ENCODE assay signal across 13 cellular contexts in genomic region chr16:15506441-15506840, GRCh38.
A peak's percentile ranks its signal among the peaks of the same experiment; 100 is the strongest.
DNase-seq lines count a peak whose midpoint lies in the region; ATAC-seq and TF ChIP-seq lines count a peak whose summit lies in the region.
"Had no signal": no experiment of that assay in that cellular context is flagged by ENCODE, and none has a peak within 500 bp of the region (broad histone marks: within the 10 kb centered on the region; RNA-seq: fewer than 3 reads in every experiment).

No MANE protein-coding gene starts in this region.

- TF ChIP-seq RAD21 in IMR-90 (IDR thresholded peaks at IDR 0.05; ENCODE audit: low read length), result no peak

- H3K9ac ChIP-seq in BLaER1, result no peak overlapping the region
- no peak overlapping the region for H3K9ac ChIP-seq in IMR-90 (ENCODE audit: low read depth, low read length)

- H3K14ac ChIP-seq in IMR-90 (replicated peaks; ENCODE audit: low read depth, low read length), result no peak overlapping the region

- no peak overlapping the region for H2BK15ac ChIP-seq in IMR-90 (ENCODE audit: low read depth, low read length)

- in situ Hi-C loops in IMR-90 (cut with MboI; ENCODE audit: low sequenced_read_pairs), result loop anchor here (10.0 kb wide), 1 partner anchor 72 kb away; the partner anchor contains the start of gene BMERB1

- no CpG with 5 or more reads among the region's 4 CpGs for WGBS in IMR-90 (ENCODE audit: extremely low coverage in 2 of 2, insufficient read length in 1 of 2), 2 experiments

- H4K20me1 ChIP-seq in BLaER1, result no peaks in the 10 kb centered on the region
- H4K20me1 ChIP-seq in IMR-90 (ENCODE audit: insufficient read depth, low read length), result no peaks in the 10 kb centered on the region

- H2BK5ac ChIP-seq in IMR-90 (ENCODE audit: low read depth, low read length, poor library complexity, severe bottlenecking), result no peak overlapping the region

- TF ChIP-seq CTCF in IMR-90 (conservative IDR thresholded peaks at IDR 0.05; ENCODE audit: low read depth, low read length) (no peak), dorsolateral prefrontal cortex (IDR thresholded peaks at IDR 0.05 in 54 of 56, conservative IDR thresholded peaks at IDR 0.05 in 2 of 56; ENCODE audit: low read depth in 1 of 56, partially characterized antibody in 56 of 56) (no peak), tibial artery (IDR thresholded peaks at IDR 0.05) (no peak)

- no peak overlapping the region for H3K23ac ChIP-seq in IMR-90 (ENCODE audit: low read depth, low read length)

- no peak overlapping the region for H2AFZ ChIP-seq in IMR-90 (replicated peaks; ENCODE audit: low read length, poor library complexity)
- H2AFZ ChIP-seq: GM23338 had no signal

- H3K56ac ChIP-seq in IMR-90 (ENCODE audit: extremely low read depth, insufficient read depth, low read length), result no peak overlapping the region

- H2BK120ac ChIP-seq in IMR-90 (ENCODE audit: low read depth, low read length), result no peak overlapping the region

- H3K9me1 ChIP-seq in IMR-90 (ENCODE audit: insufficient read depth, low read length), result peaks cover 22% of the 10 kb centered on the region

- DNase-seq in IMR-90, result no peak
- DNase-seq in dorsolateral prefrontal cortex, result no peak
- DNase-seq in tibial artery, result no peak
- no peak for DNase-seq in stimulated activated CD4-positive, alpha-beta T cell treated with anti-CD3 and anti-CD28 coated beads, Interleukin-4, amount 100 ng/mL, for 1 hour
- no peak for DNase-seq in dedifferentiated amniotic fluid mesenchymal stem cell (ENCODE audit: extremely low spot score)
- DNase-seq in retina, result no peak
- DNase-seq: BE2C; CD8-positive, alpha-beta memory T cell; DMS53; GF-D8; H7 had no signal

- H4K91ac ChIP-seq in IMR-90 (ENCODE audit: insufficient read depth, low read depth, low read length), result no peak overlapping the region

- H2AK5ac ChIP-seq in IMR-90 (ENCODE audit: low read depth, low read length), result no peak overlapping the region

- H3K27ac ChIP-seq in BLaER1, result no peak overlapping the region
- no peak overlapping the region for H3K27ac ChIP-seq in IMR-90 (ENCODE audit: insufficient read depth, low read length)
- peak overlapping the region in 37 of 59 donors; percentile 4 to 80 (median 59) for H3K27ac ChIP-seq in dorsolateral prefrontal cortex
- peak overlapping the region; percentile 43 to 55 for H3K27ac ChIP-seq in tibial artery

- H3K4ac ChIP-seq in IMR-90 (ENCODE audit: low read depth, low read length), result no peak overlapping the region

- TF ChIP-seq POLR2A in IMR-90 (IDR thresholded peaks at IDR 0.05; ENCODE audit: low read depth, low read length), result no peak

- POLR2A ChIA-PET in IMR-90 (lab: Charles Lee; ENCODE audit: unreplicated experiment), result interaction anchor here (0.6 kb wide), 1 partner anchor 54 kb away, joined by 6 read pairs; no protein-coding TSS in a partner anchor

- H3K9me3 ChIP-seq in BLaER1 (no peaks in the 10 kb centered on the region), IMR-90 (ENCODE audit: control insufficient read depth, insufficient read depth, low read length) (no peaks in the 10 kb centered on the region), tibial artery (no peaks in the 10 kb centered on the region)
- H3K9me3 ChIP-seq: BE2C had no signal

- no peak overlapping the region for H3K18ac ChIP-seq in IMR-90 (ENCODE audit: low read depth, low read length)

- H3K79me1 ChIP-seq in IMR-90 (ENCODE audit: low read depth in 1 of 2, low read length in 2 of 2), result peaks cover 39 to 50% of the 10 kb centered on the region in 2 experiments

- intact Hi-C loops in IMR-90 (cut with micrococcal nuclease), result loop anchor here (5.0 kb wide), 1 partner anchor 79 kb away; no protein-coding TSS in a partner anchor
- intact Hi-C loops in dorsolateral prefrontal cortex (cut with DNase I), result no loop called here
- intact Hi-C loops in tibial artery (cut with DNase I; ENCODE audit: low total_unique reads), result no loop called here

- CTCF ChIA-PET in IMR-90 (lab: Yijun Ruan, JAX), result no interaction called here

- H3K4me1 ChIP-seq in BLaER1 (peaks cover 53% of the 10 kb centered on the region), IMR-90 (ENCODE audit: control insufficient read depth, insufficient read depth, low read length) (peaks cover 20% of the 10 kb centered on the region), tibial artery (peaks cover 0 to 23% (median 17%) of the 10 kb centered on the region in 4 donors)
- H3K4me1 ChIP-seq: BE2C had no signal

- no peak overlapping the region; a peak in 1 of 4 replicates for H4K8ac ChIP-seq in IMR-90 (ENCODE audit: low read depth in 2 of 2, low read length in 2 of 2)

- no peak for ATAC-seq in IMR-90 (ENCODE audit: low read depth)
- ATAC-seq: GM23338 had no signal

- BruUV-seq in IMR-90 (replicated peaks; lab: Mats Ljungman, UMichigan), result no TSS peak

- no peak overlapping the region for H4K5ac ChIP-seq in IMR-90 (ENCODE audit: low read depth, low read length)

- peak overlapping the region; percentile 71 for H3K4me2 ChIP-seq in BLaER1
- no peak overlapping the region for H3K4me2 ChIP-seq in IMR-90 (ENCODE audit: low read depth, low read length)
- H3K4me2 ChIP-seq: GM23338 had no signal

- H3K36me3 ChIP-seq in BLaER1, result no peaks in the 10 kb centered on the region
- H3K36me3 ChIP-seq in IMR-90 (ENCODE audit: control insufficient read depth, insufficient read depth, low read length), result no peaks in the 10 kb centered on the region
- H3K36me3 ChIP-seq in tibial artery, result no peaks in the 10 kb centered on the region
- H3K36me3 ChIP-seq: BE2C had no signal

- no peak overlapping the region for H2AK9ac ChIP-seq in IMR-90 (replicated peaks; ENCODE audit: low read depth, low read length, poor library complexity)

- H3K4me3 ChIP-seq in BLaER1 (no peak overlapping the region), IMR-90 (ENCODE audit: insufficient read depth, low read depth, low read length) (no peak overlapping the region), dorsolateral prefrontal cortex (no peak overlapping the region), tibial artery (no peak overlapping the region)
- H3K4me3 ChIP-seq: GM23338 had no signal

- dilution Hi-C loops in IMR-90 (cut with HindIII; ENCODE audit: low sequenced_read_pairs, unreplicated experiment), result no loop called here

- H3K27me3 ChIP-seq in BLaER1 (no peaks in the 10 kb centered on the region), IMR-90 (ENCODE audit: control insufficient read depth, insufficient read depth, low read length) (no peaks in the 10 kb centered on the region), dorsolateral prefrontal cortex (no peaks in the 10 kb centered on the region), tibial artery (no peaks in the 10 kb centered on the region)
- H3K27me3 ChIP-seq: BE2C had no signal

- peak overlapping the region; percentile 14; the same call in 1 of the 2 replicates for H2BK20ac ChIP-seq in IMR-90 (ENCODE audit: low read depth, low read length)

TF ChIP-seq in IMR-90, 13 proteins besides CTCF, POLR2A, EP300 and RAD21:
- TF ChIP-seq USF2 (IDR thresholded peaks at IDR 0.05; ENCODE audit: low read depth, low read length) (no peak), NFE2L2 (IDR thresholded peaks at IDR 0.05; ENCODE audit: low read depth, low read length) (no peak)

Comparison
In these comparisons a context has a peak if more than half of its experiments do, and no peak if none do; other contexts are left out.
1. H3K27ac ChIP-seq: peak in dorsolateral prefrontal cortex (37 of 59) and tibial artery (2 of 2); none in BLaER1 (single experiment) and IMR-90 (single experiment).